In genomic region chr7:107743567-107744344, GRCh38 we compare ENCODE assay signal across 8 cellular contexts.
DNase-seq lines count a peak whose midpoint lies in the region; ATAC-seq lines count a peak whose summit lies in the region.

A gene with protein sequence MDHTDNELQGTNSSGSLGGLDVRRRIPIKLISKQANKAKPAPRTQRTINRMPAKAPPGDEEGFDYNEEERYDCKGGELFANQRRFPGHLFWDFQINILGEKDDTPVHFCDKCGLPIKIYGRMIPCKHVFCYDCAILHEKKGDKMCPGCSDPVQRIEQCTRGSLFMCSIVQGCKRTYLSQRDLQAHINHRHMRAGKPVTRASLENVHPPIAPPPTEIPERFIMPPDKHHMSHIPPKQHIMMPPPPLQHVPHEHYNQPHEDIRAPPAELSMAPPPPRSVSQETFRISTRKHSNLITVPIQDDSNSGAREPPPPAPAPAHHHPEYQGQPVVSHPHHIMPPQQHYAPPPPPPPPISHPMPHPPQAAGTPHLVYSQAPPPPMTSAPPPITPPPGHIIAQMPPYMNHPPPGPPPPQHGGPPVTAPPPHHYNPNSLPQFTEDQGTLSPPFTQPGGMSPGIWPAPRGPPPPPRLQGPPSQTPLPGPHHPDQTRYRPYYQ (plus strand): TSS chr7:107744142. CDS start chr7:107744164, 22 bp downstream.

- peak; percentile 91 for ATAC-seq in GM19035 (IDR thresholded peaks at IDR 0.05; ENCODE audit: unreplicated experiment)
- peak; percentile 90 for ATAC-seq in HG03354 (IDR thresholded peaks at IDR 0.05; ENCODE audit: poor library complexity, severe bottlenecking, unreplicated experiment)
- ATAC-seq in activated CD4-positive, CD25-positive, alpha-beta regulatory T cell treated with anti-CD3 and anti-CD28 coated beads, Interleukin-2, amount 50 U/mL, for 24 hours = peak; percentile 93 to 94

- DNase-seq in AML-193 (lab: John Stamatoyannopoulos, UW) = peak; percentile 90 to 91
- DNase-seq in NCI-H446 (lab: John Stamatoyannopoulos, UW) = peak; percentile 67 to 88
- peak; percentile 96 for DNase-seq in cerebellar cortex (ENCODE audit: low spot score)
- peak; percentile 98 for DNase-seq in islet precursor cell
- DNase-seq in stimulated activated CD4-positive, alpha-beta T cell treated with anti-CD3 and anti-CD28 coated beads, Interleukin-12 subunit alpha, Interleukin-12 subunit beta, amount 100 ng/mL, for 48 hours (ENCODE audit: low read depth in 2 of 3, low spot score in 1 of 3) = peak; percentile 92 to 96 (median 95)

Comparison
In these comparisons a context has a peak if more than half of its experiments do, and no peak if none do; other contexts are left out.
1. Peak in every context shown above with its lines: DNase-seq and ATAC-seq.